ENCODE assay signal across 1 cellular context in the genomic region with DNA sequence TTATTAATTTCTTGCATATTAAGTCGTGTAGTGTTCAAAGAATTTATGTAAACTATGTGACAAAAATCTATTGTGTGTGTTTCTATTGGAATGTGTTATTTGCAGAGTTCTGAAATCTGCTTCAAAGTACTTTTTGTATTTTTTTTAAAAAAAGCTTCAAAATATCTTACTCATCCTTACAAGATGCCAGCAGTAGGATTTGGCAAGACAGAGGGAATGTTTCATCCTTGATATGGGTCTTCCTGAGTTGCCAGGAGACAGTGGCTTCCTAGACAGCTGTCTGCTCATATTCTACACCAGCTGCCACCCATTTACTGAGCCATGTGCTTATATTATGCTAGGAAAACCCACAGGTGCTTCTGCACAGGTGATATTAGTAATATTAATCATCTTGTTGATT.
TF ChIP-seq lines count a peak whose summit lies in the region.

No MANE protein-coding gene starts in this region.

TF ChIP-seq in A549, 52 proteins besides CTCF, POLR2A, EP300 and RAD21:
- no peak for TF ChIP-seq ATOH8 (CRISPR knock-in tag; IDR thresholded peaks at IDR 0.05; ENCODE audit: low read depth)
- no peak for TF ChIP-seq FOSL2 (IDR thresholded peaks at IDR 0.05)
- 0 out of 2 replicates have a peak, but pooled peaks have one; percentile 12 for TF ChIP-seq FOSL2 (CRISPR knock-in tag; IDR thresholded peaks at IDR 0.05)
- no peak for TF ChIP-seq BHLHE40 (IDR thresholded peaks at IDR 0.05; ENCODE audit: low read depth, low read length)
